Comparison of ENCODE assay signal across 2 cellular contexts in the genomic region with DNA sequence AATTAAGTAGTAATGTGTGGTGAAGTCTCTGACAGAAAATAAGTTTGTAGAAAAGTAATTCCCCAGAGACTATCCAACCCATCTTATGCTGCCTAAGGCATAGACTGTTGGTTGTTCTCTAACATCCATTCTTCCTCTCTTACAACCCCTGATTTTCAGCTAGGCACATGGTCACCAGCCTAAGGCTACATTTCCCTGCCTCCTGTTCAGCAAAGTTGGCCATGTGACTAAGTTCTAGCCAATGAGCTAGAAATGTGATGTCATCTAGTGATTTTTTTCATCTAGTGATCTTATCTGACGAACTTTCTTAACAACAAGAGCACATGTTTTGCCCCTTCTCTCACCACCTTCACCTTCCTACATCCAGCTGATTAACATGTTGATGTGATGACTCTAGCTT.
TF ChIP-seq lines count a peak whose summit lies in the region.

No MANE protein-coding gene starts in this region.

TF ChIP-seq in A549, 52 proteins besides CTCF, POLR2A, EP300 and RAD21:
- TF ChIP-seq SMC3 (IDR thresholded peaks at IDR 0.05): no peak
- no peak for TF ChIP-seq GATA3 (IDR thresholded peaks at IDR 0.05; ENCODE audit: borderline replicate concordance)
- no peak for TF ChIP-seq HOXB5 (CRISPR knock-in tag; IDR thresholded peaks at IDR 0.05)
- no peak for TF ChIP-seq BHLHE40 (IDR thresholded peaks at IDR 0.05; ENCODE audit: low read depth, low read length)
- no peak for TF ChIP-seq CHD2 (IDR thresholded peaks at IDR 0.05; ENCODE audit: low read length, partially characterized antibody)
- no peak for TF ChIP-seq MYC (IDR thresholded peaks at IDR 0.05; ENCODE audit: borderline replicate concordance, low read length)
- TF ChIP-seq KDM5A (IDR thresholded peaks at IDR 0.05): no peak
- TF ChIP-seq ZNF302 (CRISPR knock-in tag; IDR thresholded peaks at IDR 0.05): no peak
- TF ChIP-seq, protein P1, sequence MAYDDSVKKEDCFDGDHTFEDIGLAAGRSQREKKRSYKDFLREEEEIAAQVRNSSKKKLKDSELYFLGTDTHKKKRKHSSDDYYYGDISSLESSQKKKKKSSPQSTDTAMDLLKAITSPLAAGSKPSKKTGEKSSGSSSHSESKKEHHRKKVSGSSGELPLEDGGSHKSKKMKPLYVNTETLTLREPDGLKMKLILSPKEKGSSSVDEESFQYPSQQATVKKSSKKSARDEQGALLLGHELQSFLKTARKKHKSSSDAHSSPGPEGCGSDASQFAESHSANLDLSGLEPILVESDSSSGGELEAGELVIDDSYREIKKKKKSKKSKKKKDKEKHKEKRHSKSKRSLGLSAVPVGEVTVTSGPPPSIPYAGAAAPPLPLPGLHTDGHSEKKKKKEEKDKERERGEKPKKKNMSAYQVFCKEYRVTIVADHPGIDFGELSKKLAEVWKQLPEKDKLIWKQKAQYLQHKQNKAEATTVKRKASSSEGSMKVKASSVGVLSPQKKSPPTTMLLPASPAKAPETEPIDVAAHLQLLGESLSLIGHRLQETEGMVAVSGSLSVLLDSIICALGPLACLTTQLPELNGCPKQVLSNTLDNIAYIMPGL (CRISPR knock-in tag; IDR thresholded peaks at IDR 0.05; ENCODE audit: borderline replicate concordance): no peak
- TF ChIP-seq NPAS2 (CRISPR knock-in tag; IDR thresholded peaks at IDR 0.05; ENCODE audit: borderline replicate concordance): no peak
- TF ChIP-seq, protein P2, sequence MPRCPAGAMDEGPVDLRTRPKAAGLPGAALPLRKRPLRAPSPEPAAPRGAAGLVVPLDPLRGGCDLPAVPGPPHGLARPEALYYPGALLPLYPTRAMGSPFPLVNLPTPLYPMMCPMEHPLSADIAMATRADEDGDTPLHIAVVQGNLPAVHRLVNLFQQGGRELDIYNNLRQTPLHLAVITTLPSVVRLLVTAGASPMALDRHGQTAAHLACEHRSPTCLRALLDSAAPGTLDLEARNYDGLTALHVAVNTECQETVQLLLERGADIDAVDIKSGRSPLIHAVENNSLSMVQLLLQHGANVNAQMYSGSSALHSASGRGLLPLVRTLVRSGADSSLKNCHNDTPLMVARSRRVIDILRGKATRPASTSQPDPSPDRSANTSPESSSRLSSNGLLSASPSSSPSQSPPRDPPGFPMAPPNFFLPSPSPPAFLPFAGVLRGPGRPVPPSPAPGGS (IDR thresholded peaks at IDR 0.05): no peak

TF ChIP-seq in HEK293T, 16 proteins besides CTCF, POLR2A, EP300 and RAD21:
- no peak for TF ChIP-seq NFRKB (IDR thresholded peaks at IDR 0.05)
- no peak for TF ChIP-seq FOXA1 (IDR thresholded peaks at IDR 0.05)
- TF ChIP-seq FOXK2 (IDR thresholded peaks at IDR 0.05): no peak
